In genomic region chr20:18080836-18081235, GRCh38 we compare ENCODE assay signal across 2 cellular contexts. TPM values are rescaled to one million over a fixed set of nuclear protein-coding genes. Genes with fewer than 3 reads are reported as not detected.
"Had no signal": no experiment of that assay in that cellular context is flagged by ENCODE, and none has a peak within 500 bp of the region (broad histone marks: within the 10 kb centered on the region; RNA-seq: fewer than 3 reads in every experiment).

No MANE protein-coding gene starts in this region.

RNA-seq across cellular contexts. Expression of gene OVOL2, which starts 23.1 kb away (rescaled TPM):
- total RNA-seq: subcutaneous adipose tissue, tibial nerve had no signal
